30 cellular contexts compared by ENCODE assay signal in genomic region chr5:45609661-45610060, GRCh38.
"Had no signal": no experiment of that assay in that cellular context is flagged by ENCODE, and none has a peak within 500 bp of the region (broad histone marks: within the 10 kb centered on the region; RNA-seq: fewer than 3 reads in every experiment).

No MANE protein-coding gene starts in this region.

- H3K36me3 Mint-ChIP-seq: naive thymus-derived CD4-positive, alpha-beta T cell; neural progenitor cell had no signal

- H3K27ac ChIP-seq: dorsolateral prefrontal cortex, esophagus muscularis mucosa, foreskin keratinocyte, gastroesophageal sphincter, heart left ventricle, hepatocyte, neural progenitor cell, parathyroid adenoma, right atrium auricular region, thyroid gland, vagina had no signal

- DNase-seq: dorsolateral prefrontal cortex; effector CD4-positive, alpha-beta T cell; endodermal cell; heart left ventricle; kidney; mesenchymal stem cell; midbrain; naive thymus-derived CD4-positive, alpha-beta T cell; stimulated activated CD4-positive, alpha-beta T cell treated with anti-CD3 and anti-CD28 coated beads, Interleukin-12 subunit alpha, Interleukin-12 subunit beta, amount 100 ng/mL, for 4 hours; stimulated activated CD4-positive, alpha-beta T cell treated with anti-CD3 and anti-CD28 coated beads, Interleukin-1b, Interleukin-23, amount 100 ng/mL, for 48 hours; stimulated activated CD4-positive, alpha-beta T cell treated with anti-CD3 and anti-CD28 coated beads, Interleukin-4, amount 100 ng/mL, for 1 hour; stimulated activated CD8-positive, alpha-beta memory T cell treated with anti-CD3 and anti-CD28 coated beads, Interleukin-4, amount 100 ng/mL, for 48 hours; stimulated activated naive CD4-positive, alpha-beta T cell; stimulated activated naive CD8-positive, alpha-beta T cell treated with anti-CD3 and anti-CD28 coated beads, Interleukin-15, amount 100 ng/mL, for 72 hours; thyroid gland; trophoblast cell had no signal

- H3K4me3 ChIP-seq: dorsolateral prefrontal cortex, esophagus muscularis mucosa, gastroesophageal sphincter, heart left ventricle, hepatocyte, lung, neural progenitor cell, right atrium auricular region, smooth muscle cell, thyroid gland, vagina had no signal

- H2AFZ ChIP-seq: hepatocyte, neural progenitor cell, parathyroid adenoma had no signal

- H3K36me3 ChIP-seq: esophagus muscularis mucosa, gastroesophageal sphincter, heart left ventricle, neural progenitor cell, right atrium auricular region, thyroid gland, vagina had no signal

- H3K4me1 Mint-ChIP-seq: endodermal cell; naive thymus-derived CD4-positive, alpha-beta T cell; nephron; neural progenitor cell; stimulated activated naive CD8-positive, alpha-beta T cell treated with anti-CD3 and anti-CD28 coated beads, Interleukin-15, amount 100 ng/mL, for 72 hours had no signal

- H3K9ac ChIP-seq: neural progenitor cell, parathyroid adenoma had no signal

- H3K4me3 Mint-ChIP-seq: endodermal cell; naive thymus-derived CD4-positive, alpha-beta T cell; nephron; neural progenitor cell; stimulated activated naive CD8-positive, alpha-beta T cell treated with anti-CD3 and anti-CD28 coated beads, Interleukin-15, amount 100 ng/mL, for 72 hours had no signal

- H3K27ac Mint-ChIP-seq: endodermal cell; naive thymus-derived CD4-positive, alpha-beta T cell; nephron; neural progenitor cell; progenitor cell of endocrine pancreas; stimulated activated naive CD8-positive, alpha-beta T cell treated with anti-CD3 and anti-CD28 coated beads, Interleukin-15, amount 100 ng/mL, for 72 hours had no signal

- H3K9me3 ChIP-seq: esophagus muscularis mucosa, gastroesophageal sphincter, heart left ventricle, right atrium auricular region, thyroid gland, vagina had no signal

- H3K4me2 ChIP-seq: hepatocyte, neural progenitor cell, smooth muscle cell had no signal

- H3K4me1 ChIP-seq: esophagus muscularis mucosa, foreskin keratinocyte, gastroesophageal sphincter, heart left ventricle, neural progenitor cell, parathyroid adenoma, right atrium auricular region, thyroid gland, vagina had no signal

- H3K27me3 ChIP-seq: dorsolateral prefrontal cortex, esophagus muscularis mucosa, foreskin keratinocyte, gastroesophageal sphincter, heart left ventricle, hepatocyte, neural progenitor cell, right atrium auricular region, thyroid gland, vagina had no signal

- H3K9me3 Mint-ChIP-seq: endodermal cell; nephron; neural progenitor cell; stimulated activated naive CD8-positive, alpha-beta T cell treated with anti-CD3 and anti-CD28 coated beads, Interleukin-15, amount 100 ng/mL, for 72 hours had no signal

- H3K27me3 Mint-ChIP-seq: naive thymus-derived CD4-positive, alpha-beta T cell; progenitor cell of endocrine pancreas; stimulated activated naive CD8-positive, alpha-beta T cell treated with anti-CD3 and anti-CD28 coated beads, Interleukin-15, amount 100 ng/mL, for 72 hours had no signal

- ATAC-seq: foreskin keratinocyte; gastroesophageal sphincter; heart left ventricle; left lobe of liver; naive thymus-derived CD4-positive, alpha-beta T cell; sciatic nerve; stimulated activated naive CD8-positive, alpha-beta T cell treated with anti-CD3 and anti-CD28 coated beads, Interleukin-15, amount 100 ng/mL, for 72 hours had no signal

- H3K79me2 ChIP-seq: hepatocyte, parathyroid adenoma had no signal
